In the genomic region with DNA sequence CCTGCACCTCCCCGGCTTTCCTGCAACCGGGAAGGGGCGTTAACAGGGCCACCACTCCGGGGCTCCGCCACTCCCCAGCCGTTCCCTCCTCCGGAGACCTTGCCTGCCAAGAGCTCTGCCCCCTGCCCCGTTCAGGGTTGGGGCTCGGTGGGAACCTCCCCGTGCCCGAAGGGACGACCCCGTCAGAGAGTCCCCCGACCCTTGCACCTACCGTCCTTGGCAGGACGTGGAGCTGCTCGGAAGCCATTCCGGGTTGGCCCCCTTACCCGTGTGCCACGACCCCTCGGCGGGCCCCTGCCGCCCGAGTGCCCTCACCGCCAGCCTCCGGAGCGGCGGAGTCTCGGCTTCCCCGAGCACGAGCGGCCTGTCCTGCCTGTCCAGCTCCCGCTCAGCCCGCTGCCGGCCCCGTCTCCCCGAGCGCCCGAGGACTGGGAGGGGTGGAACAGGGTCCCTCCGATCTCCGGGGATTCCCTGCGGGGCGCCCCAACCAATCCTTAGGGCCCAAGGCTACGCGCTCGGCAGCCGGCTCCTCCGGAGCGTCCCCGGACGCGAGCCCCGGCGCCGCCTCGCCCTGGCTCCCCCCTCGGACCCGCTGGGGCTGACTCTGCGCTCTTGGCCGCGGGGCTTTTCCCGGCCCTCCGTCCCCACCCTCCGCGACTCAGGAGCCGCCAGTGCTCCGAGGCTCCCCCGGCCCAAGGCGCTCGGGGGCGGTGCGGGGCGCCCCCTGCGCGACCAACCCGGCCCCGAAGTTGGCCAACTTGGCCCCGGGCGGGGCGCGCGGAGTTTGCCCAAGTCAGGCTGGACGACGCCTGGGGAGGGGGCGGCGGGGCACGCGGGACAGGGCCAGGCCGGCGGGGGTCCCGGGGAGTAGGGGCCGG, we compare ENCODE assay signal across 10 cellular contexts. TPM values are rescaled to one million over a fixed set of nuclear protein-coding genes. Genes with fewer than 3 reads are reported as not detected.
DNase-seq lines count a peak whose midpoint lies in the region; ATAC-seq and TF ChIP-seq lines count a peak whose summit lies in the region.
"Had no signal": no experiment of that assay in that cellular context is flagged by ENCODE, and none has a peak within 500 bp of the region (broad histone marks: within the 10 kb centered on the region; RNA-seq: fewer than 3 reads in every experiment).

No MANE protein-coding gene starts in this region.

- no peak for DNase-seq in AG04450 (ENCODE audit: low read depth, low spot score)
- peak; percentile 50 for DNase-seq in MG63
- DNase-seq in fibroblast of villous mesenchyme (ENCODE audit: low read depth), result peak; percentile 26
- no peak for DNase-seq in neural progenitor cell (ENCODE audit: low spot score)
- DNase-seq in KG1 (lab: John Stamatoyannopoulos, UW), result no peak
- no peak for DNase-seq in NCI-H82 (lab: John Stamatoyannopoulos, UW)
- DNase-seq in SHP77 (lab: John Stamatoyannopoulos, UW), result no peak

- peaks cover 12% of the 10 kb centered on the region for H3K4me1 Mint-ChIP-seq in neural progenitor cell

- peaks cover 8% of the 10 kb centered on the region for H3K4me1 ChIP-seq in neural progenitor cell

- no peak overlapping the region for H3K9ac ChIP-seq in neural progenitor cell

- peaks cover 20% of the 10 kb centered on the region for H3F3A ChIP-seq in neural progenitor cell (ENCODE audit: low read depth)

- peak overlapping the region; percentile 82 for H3K4me3 Mint-ChIP-seq in neural progenitor cell
- H3K4me3 Mint-ChIP-seq: activated T-helper 1 cell treated with anti-CD3 and anti-CD28 coated beads, Interleukin-12 subunit alpha, Interleukin-12 subunit beta, Interleukin-2, Interleukin-4 antibody, amounts not matched to agents 30 ng/mL and 10 ng/mL and 1 ng/mL, durations not matched to agents 14 hours and 24 hours and 36 hours; stimulated activated naive CD8-positive, alpha-beta T cell treated with anti-CD3 and anti-CD28 coated beads, Interleukin-15, Interleukin-2, amounts not matched to agents 100 ng/mL and 50 ng/mL, for 24 hours had no signal

- H3K36me3 Mint-ChIP-seq in neural progenitor cell, result no peaks in the 10 kb centered on the region

- no peak overlapping the region for H3K27ac Mint-ChIP-seq in neural progenitor cell
- H3K27ac Mint-ChIP-seq: activated T-helper 1 cell treated with anti-CD3 and anti-CD28 coated beads, Interleukin-12 subunit alpha, Interleukin-12 subunit beta, Interleukin-2, Interleukin-4 antibody, amounts not matched to agents 30 ng/mL and 10 ng/mL and 1 ng/mL, durations not matched to agents 14 hours and 24 hours and 36 hours; stimulated activated naive CD8-positive, alpha-beta T cell treated with anti-CD3 and anti-CD28 coated beads, Interleukin-15, Interleukin-2, amounts not matched to agents 100 ng/mL and 50 ng/mL, for 24 hours had no signal

- H3K36me3 ChIP-seq in MG63 (peaks cover 41% of the 10 kb centered on the region), neural progenitor cell (no peaks in the 10 kb centered on the region)

- no peaks in the 10 kb centered on the region for H3K79me2 ChIP-seq in neural progenitor cell (ENCODE audit: low read depth)

- peak overlapping the region; percentile 97 for H2AFZ ChIP-seq in neural progenitor cell (replicated peaks)

- peaks cover 16% of the 10 kb centered on the region for H4K20me1 ChIP-seq in neural progenitor cell (ENCODE audit: low read depth)

- H3K4me2 ChIP-seq in neural progenitor cell, result peak overlapping the region; percentile 96

- H3K4me3 ChIP-seq in AG04450 (ENCODE audit: low read depth, low read length) (peak overlapping the region; percentile 78), MG63 (peak overlapping the region; percentile 95), fibroblast of villous mesenchyme (ENCODE audit: low read depth, low read length) (peak overlapping the region; percentile 82), neural progenitor cell (peak overlapping the region; percentile 71)

- CTCF ChIA-PET in AG04450 (lab: Charles Lee), result interaction anchor here (0.5 to 2.9 kb wide), 12 partner anchors 10 to 177 kb away, joined by 3 to 21 read pairs (median 4); no protein-coding TSS in a partner anchor

- H3K9me3 Mint-ChIP-seq in neural progenitor cell, result no peaks in the 10 kb centered on the region
- H3K9me3 Mint-ChIP-seq: activated T-helper 1 cell treated with anti-CD3 and anti-CD28 coated beads, Interleukin-12 subunit alpha, Interleukin-12 subunit beta, Interleukin-2, Interleukin-4 antibody, amounts not matched to agents 30 ng/mL and 10 ng/mL and 1 ng/mL, durations not matched to agents 14 hours and 24 hours and 36 hours; stimulated activated naive CD8-positive, alpha-beta T cell treated with anti-CD3 and anti-CD28 coated beads, Interleukin-15, Interleukin-2, amounts not matched to agents 100 ng/mL and 50 ng/mL, for 24 hours had no signal

- TF ChIP-seq CTCF in AG04450 (IDR thresholded peaks at IDR 0.05; ENCODE audit: low read depth, low read length) (no peak), fibroblast of villous mesenchyme (IDR thresholded peaks at IDR 0.05; ENCODE audit: insufficient read depth, low read depth, low read length) (no peak), neural progenitor cell (IDR thresholded peaks at IDR 0.05) (no peak)

- H3K27ac ChIP-seq in AG04450 (ENCODE audit: low read depth, low read length) (no peak overlapping the region), neural progenitor cell (no peak overlapping the region)

- ATAC-seq in HG03097 (IDR thresholded peaks at IDR 0.05; ENCODE audit: low FRiP score, unreplicated experiment), result no peak

- H3K27me3 ChIP-seq in AG04450 (ENCODE audit: control insufficient read depth, insufficient read depth, low read length), result peaks cover 2% of the 10 kb centered on the region
- no peaks in the 10 kb centered on the region for H3K27me3 ChIP-seq in MG63
- H3K27me3 ChIP-seq in neural progenitor cell, result peaks cover 79% of the 10 kb centered on the region

- POLR2A ChIA-PET in AG04450 (lab: Yijun Ruan, JAX), result interaction anchor here (0.7 kb wide), 1 partner anchor 83 kb away, joined by 4 read pairs; no protein-coding TSS in a partner anchor

- peaks cover 54% of the 10 kb centered on the region for H3K27me3 Mint-ChIP-seq in neural progenitor cell (ENCODE audit: insufficient read depth, low read depth)

- no peaks in the 10 kb centered on the region; the same call in 1 of the 2 replicates for H3K9me3 ChIP-seq in AG04450 (ENCODE audit: control insufficient read depth, insufficient read depth, low read length)
- no peaks in the 10 kb centered on the region for H3K9me3 ChIP-seq in MG63
- no peaks in the 10 kb centered on the region for H3K9me3 ChIP-seq in neural progenitor cell (ENCODE audit: low read depth)

RNA-seq across cellular contexts. Expression of a gene that starts 0.7 kb away (rescaled TPM):
- polyA plus RNA-seq in AG04450 (2011; rRNA removed), result 22.6 and 25.8 TPM in 2 replicates
- 29.3 and 33.0 TPM in 2 replicates for polyA minus RNA-seq in AG04450 (2011; rRNA and poly(A)+ RNA removed)
- total RNA-seq in MG63 (2014; rRNA removed; shearing (Covaris generic); ENCODE audit: low replicate concordance), result 88.7 and 141 TPM in 2 replicates
- 30.2 and 44.5 TPM in 2 replicates for total RNA-seq in fibroblast of villous mesenchyme
- 1.2 and 3.0 TPM in 2 replicates for total RNA-seq in neural progenitor cell (ENCODE audit: low replicate concordance)
- total RNA-seq: activated T-helper 1 cell treated with anti-CD3 and anti-CD28 coated beads, Interleukin-12 subunit alpha, Interleukin-12 subunit beta, Interleukin-2, Interleukin-4 antibody, amounts not matched to agents 30 ng/mL and 10 ng/mL and 1 ng/mL, durations not matched to agents 14 hours and 24 hours and 36 hours had no signal

Comparison
In these comparisons a context has a peak if more than half of its experiments do, and no peak if none do; other contexts are left out.
1. DNase-seq: peak in MG63 (single experiment) and fibroblast of villous mesenchyme (single experiment); none in AG04450 (single experiment), neural progenitor cell (single experiment), KG1 (single experiment), NCI-H82 (single experiment) and SHP77 (0 of 2).
2. Peak in every context shown above with its lines, with median percentiles within 50 percentile points of each other: H3K4me3 ChIP-seq.